Comparison of ENCODE assay signal across 24 cellular contexts in genomic region chr12:17333287-17333686, GRCh38.
"Had no signal": no experiment of that assay in that cellular context is flagged by ENCODE, and none has a peak within 500 bp of the region (broad histone marks: within the 10 kb centered on the region; RNA-seq: fewer than 3 reads in every experiment).

No MANE protein-coding gene starts in this region.

- H3K4me1 ChIP-seq: esophagus muscularis mucosa, gastroesophageal sphincter, heart right ventricle, right atrium auricular region, tibial artery had no signal

- H3K27ac ChIP-seq: coronary artery, esophagus muscularis mucosa, gastroesophageal sphincter, heart right ventricle, right atrium auricular region, tibial artery had no signal

- H3K4me3 ChIP-seq: coronary artery, esophagus muscularis mucosa, gastroesophageal sphincter, heart right ventricle, mucosa of descending colon, right atrium auricular region, tibial artery had no signal

- FAIRE-seq: endometrium had no signal

- H3K27ac Mint-ChIP-seq: activated CD4-positive, alpha-beta T cell treated with anti-CD3 and anti-CD28 coated beads, Interleukin-2, amount 10 ng/mL, durations not matched to agents 24 days and 14 days; activated CD8-positive, alpha-beta T cell treated with anti-CD3 and anti-CD28 coated beads for 36 hours; activated naive CD4-positive, alpha-beta T cell treated with anti-CD3 and anti-CD28 coated beads for 36 hours; naive B cell had no signal

- ATAC-seq: activated CD8-positive, alpha-beta T cell treated with anti-CD3 and anti-CD28 coated beads for 36 hours; activated T-cell treated with anti-CD3 and anti-CD28 coated beads, Interleukin-2, amount 50 U/mL, for 4 hours; gastroesophageal sphincter; heart right ventricle; left cardiac atrium; mucosa of descending colon had no signal

- H3K36me3 Mint-ChIP-seq: naive B cell had no signal

- H3K27me3 Mint-ChIP-seq: activated CD4-positive, alpha-beta T cell treated with anti-CD3 and anti-CD28 coated beads, Interleukin-2, amount 10 ng/mL, durations not matched to agents 24 days and 14 days; activated CD8-positive, alpha-beta T cell treated with anti-CD3 and anti-CD28 coated beads for 36 hours; naive B cell had no signal

- H3K9me3 ChIP-seq: esophagus muscularis mucosa, gastroesophageal sphincter, right atrium auricular region, tibial artery had no signal

- H3K36me3 ChIP-seq: esophagus muscularis mucosa, gastroesophageal sphincter, heart right ventricle, right atrium auricular region, tibial artery had no signal

- H3K4me3 Mint-ChIP-seq: activated CD4-positive, alpha-beta T cell treated with anti-CD3 and anti-CD28 coated beads, Interleukin-2, amount 10 ng/mL, durations not matched to agents 24 days and 14 days; activated CD8-positive, alpha-beta T cell treated with anti-CD3 and anti-CD28 coated beads for 36 hours; activated naive CD4-positive, alpha-beta T cell treated with anti-CD3 and anti-CD28 coated beads for 36 hours; activated T-cell treated with anti-CD3 and anti-CD28 coated beads, Interleukin-2, amount 50 U/mL, for 4 hours; naive B cell; neural crest cell had no signal

- H3K4me1 Mint-ChIP-seq: activated CD4-positive, alpha-beta T cell treated with anti-CD3 and anti-CD28 coated beads, Interleukin-2, amount 10 ng/mL, durations not matched to agents 24 days and 14 days; naive B cell; neural crest cell had no signal

- DNase-seq: activated CD4-positive, alpha-beta T cell treated with anti-CD3 and anti-CD28 coated beads, Interleukin-2, amount 10 ng/mL, durations not matched to agents 24 days and 14 days; activated CD4-positive, CD25-positive, alpha-beta regulatory T cell; activated CD8-positive, alpha-beta T cell treated with anti-CD3 and anti-CD28 coated beads for 36 hours; activated naive CD4-positive, alpha-beta T cell treated with anti-CD3 and anti-CD28 coated beads for 36 hours; activated T-cell treated with anti-CD3 and anti-CD28 coated beads, Interleukin-2, amount 50 U/mL, for 4 hours; aorta; heart right ventricle; left cardiac atrium; mesenchymal stem cell; mucosa of descending colon; naive B cell; stimulated activated CD4-positive, alpha-beta T cell treated with anti-CD3 and anti-CD28 coated beads, Interleukin-12 subunit alpha, Interleukin-12 subunit beta, amount 100 ng/mL, for 4 hours; stimulated activated CD4-positive, alpha-beta T cell treated with anti-CD3 and anti-CD28 coated beads, Interleukin-1b, Interleukin-23, amount 100 ng/mL, for 48 hours; stimulated activated CD8-positive, alpha-beta memory T cell treated with anti-CD3 and anti-CD28 coated beads, Interleukin-4, amount 100 ng/mL, for 48 hours; stimulated activated naive CD4-positive, alpha-beta T cell; substantia nigra; T-helper 9 cell; tibial artery had no signal

- H3K27me3 ChIP-seq: esophagus muscularis mucosa, gastroesophageal sphincter, heart right ventricle, right atrium auricular region, tibial artery had no signal
